15 cellular contexts compared by ENCODE assay signal in the genomic region with DNA sequence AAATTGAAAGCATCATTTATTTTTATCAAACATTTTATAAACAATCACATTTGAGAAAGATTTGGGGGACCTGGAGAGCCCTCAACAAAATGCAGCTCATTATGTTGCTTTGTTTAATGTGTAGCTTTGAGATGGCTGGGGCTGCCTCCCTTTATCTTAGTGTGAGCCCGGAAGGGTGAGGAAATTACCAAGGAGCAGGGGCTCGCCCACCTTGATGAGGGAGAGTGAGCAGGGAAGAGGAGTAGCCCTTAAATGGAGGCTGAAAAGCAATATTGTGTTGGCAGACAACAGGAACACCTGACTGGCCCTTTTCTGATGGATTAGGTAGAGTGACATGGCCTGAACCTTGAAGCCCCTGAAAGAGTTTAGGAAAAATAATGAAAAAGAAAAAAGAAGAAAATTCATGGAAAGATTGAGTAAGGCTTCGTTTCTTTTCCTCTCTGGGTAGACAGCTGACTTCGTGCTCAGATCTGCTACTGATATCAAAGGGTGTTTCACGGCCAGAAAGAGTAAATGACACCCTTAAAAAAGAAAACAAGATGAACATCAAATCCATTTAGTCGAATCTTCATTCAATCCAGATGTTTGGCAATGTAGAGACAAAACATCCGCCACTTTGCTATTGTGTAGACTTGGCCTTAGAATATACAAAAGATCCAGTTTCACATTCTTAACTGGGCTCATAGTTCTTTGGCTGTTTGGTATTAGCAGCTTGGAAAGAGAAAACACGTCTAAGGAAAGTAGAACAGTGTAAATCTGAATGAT.
A peak's percentile ranks its signal among the peaks of the same experiment; 100 is the strongest.
DNase-seq lines count a peak whose midpoint lies in the region; ATAC-seq and TF ChIP-seq lines count a peak whose summit lies in the region.
"Had no signal": no experiment of that assay in that cellular context is flagged by ENCODE, and none has a peak within 500 bp of the region (broad histone marks: within the 10 kb centered on the region; RNA-seq: fewer than 3 reads in every experiment).

No MANE protein-coding gene starts in this region.

- no peak overlapping the region for H3K9ac ChIP-seq in adipocyte (ENCODE audit: low read length)
- H3K9ac ChIP-seq: BLaER1 had no signal

- H3K9me3 ChIP-seq in adipocyte (ENCODE audit: control insufficient read depth, low read length), result no peaks in the 10 kb centered on the region
- peaks cover 0 to 9% (median 3%) of the 10 kb centered on the region in 12 donors for H3K9me3 ChIP-seq in heart left ventricle

- TF ChIP-seq CTCF in AG10803 (conservative IDR thresholded peaks at IDR 0.05; ENCODE audit: low read length), result no peak
- TF ChIP-seq CTCF in heart left ventricle (IDR thresholded peaks at IDR 0.05), result no peak

- H3K36me3 ChIP-seq in adipocyte (ENCODE audit: control insufficient read depth, insufficient read depth, low read length, severe bottlenecking), result no peaks in the 10 kb centered on the region
- no peaks in the 10 kb centered on the region for H3K36me3 ChIP-seq in heart left ventricle
- H3K36me3 ChIP-seq: BLaER1 had no signal

- peak overlapping the region; percentile 12 to 86 (median 64) for H3K27ac ChIP-seq in heart left ventricle
- H3K27ac ChIP-seq: BLaER1 had no signal

- DNase-seq in AG10803 (ENCODE audit: low read depth), result peak; percentile 66
- DNase-seq in adipocyte (ENCODE audit: low read depth), result peak; percentile 82
- DNase-seq in heart left ventricle, result no peak
- DNase-seq in sciatic nerve (ENCODE audit: low spot score), result no peak
- no peak for DNase-seq in activated CD4-positive, alpha-beta T cell treated with anti-CD3 and anti-CD28 coated beads, Interleukin-2, amount 50 U/mL, for 1 hour
- no peak for DNase-seq in activated CD4-positive, CD25-positive, alpha-beta regulatory T cell (lab: John Stamatoyannopoulos, UW)
- no peak for DNase-seq in activated CD4-positive, CD25-positive, alpha-beta regulatory T cell treated with anti-CD3 and anti-CD28 coated beads, Interleukin-2, amount 50 U/mL, for 72 hours
- no peak for DNase-seq in amniotic stem cell (lab: John Stamatoyannopoulos, UW)
- DNase-seq: activated CD8-positive, alpha-beta memory T cell treated with anti-CD3 and anti-CD28 coated beads for 24 hours; activated gamma-delta T cell treated with Interleukin-2 at 50 U/mL for 16 hours; DND-41; NCI-H1417; NCI-H526 had no signal

- ATAC-seq in heart left ventricle, result peak in 2 of 4 donors; percentile 41 to 52
- peak; percentile 83 for ATAC-seq in sciatic nerve
- ATAC-seq: left lobe of liver had no signal

- WGBS in heart left ventricle, 4 donors, result 48 to 62% (median 52%) methylated on average over 8 of the region's 8 CpGs

- no peaks in the 10 kb centered on the region for H3K27me3 ChIP-seq in adipocyte (replicated peaks; ENCODE audit: control insufficient read depth, insufficient read depth, low read length)
- H3K27me3 ChIP-seq in heart left ventricle, result no peaks in the 10 kb centered on the region
- H3K27me3 ChIP-seq: BLaER1 had no signal

- H3K4me3 ChIP-seq in AG10803 (ENCODE audit: low read length) (peak overlapping the region; percentile 18; the same call in 1 of the 2 replicates), adipocyte (ENCODE audit: low read length) (peak overlapping the region; percentile 57), heart left ventricle (peak overlapping the region in 8 of 12 donors; percentile 8 to 41 (median 32))
- H3K4me3 ChIP-seq: BLaER1 had no signal

- TF ChIP-seq POLR2A in heart left ventricle (IDR thresholded peaks at IDR 0.05), result no peak

- intact Hi-C loops in heart left ventricle (cut with DNase I) (loop anchor here in 2 of 10 donors (5.0 to 10.0 kb wide), 2 partner anchors 60 to 288 kb away; no protein-coding TSS in a partner anchor), sciatic nerve (cut with DNase I) (no loop called here)

- H3K4me1 ChIP-seq in adipocyte (ENCODE audit: control insufficient read depth, insufficient read depth, low read length) (peaks cover 22% of the 10 kb centered on the region), heart left ventricle (peaks cover 0 to 21% (median 4%) of the 10 kb centered on the region in 12 donors)
- H3K4me1 ChIP-seq: BLaER1 had no signal

Comparison
In these comparisons a context has a peak if more than half of its experiments do, and no peak if none do; other contexts are left out.
1. DNase-seq: peak in AG10803 (single experiment) and adipocyte (single experiment); none in heart left ventricle (0 of 5), sciatic nerve (single experiment), activated CD4-positive, alpha-beta T cell treated with anti-CD3 and anti-CD28 coated beads, Interleukin-2, amount 50 U/mL, for 1 hour (single experiment), activated CD4-positive, CD25-positive, alpha-beta regulatory T cell (0 of 4), activated CD4-positive, CD25-positive, alpha-beta regulatory T cell treated with anti-CD3 and anti-CD28 coated beads, Interleukin-2, amount 50 U/mL, for 72 hours (single experiment) and amniotic stem cell (single experiment).
2. Peak in every context shown above with its lines, with median percentiles within 50 percentile points of each other: H3K4me3 ChIP-seq.